1 cellular context compared by ENCODE assay signal in the genomic region with DNA sequence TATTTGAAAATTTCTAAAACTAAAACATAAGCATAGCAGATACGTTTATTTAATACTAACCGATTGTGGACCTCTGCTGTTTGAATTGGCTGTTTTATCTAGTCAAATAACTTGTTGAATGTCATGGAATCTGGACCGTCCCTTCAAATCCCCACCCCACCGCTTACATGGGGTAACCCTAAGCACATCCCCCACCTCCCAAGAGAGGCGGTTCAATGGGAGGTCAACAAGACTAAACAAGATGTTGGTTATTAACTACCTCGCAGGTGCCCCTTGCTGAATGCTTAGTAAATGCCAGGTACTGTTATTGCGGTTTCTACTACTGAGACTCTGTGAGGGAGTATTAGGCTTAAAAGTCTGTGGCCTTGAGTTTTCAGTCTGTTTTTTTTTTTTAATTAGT.
A peak's percentile ranks its signal among the peaks of the same experiment; 100 is the strongest.
TF ChIP-seq lines count a peak whose summit lies in the region.

No MANE protein-coding gene starts in this region.

TF ChIP-seq in HepG2, 621 proteins besides CTCF, POLR2A, EP300 and RAD21 (continues in another document):
- TF ChIP-seq SP2 (CRISPR knock-in tag; IDR thresholded peaks at IDR 0.05) (no peak), ZNF17 (CRISPR knock-in tag; IDR thresholded peaks at IDR 0.05) (no peak), ZNF800 (CRISPR knock-in tag; IDR thresholded peaks at IDR 0.05) (no peak), ZNF446 (CRISPR knock-in tag; IDR thresholded peaks at IDR 0.05) (no peak), SOX13 (IDR thresholded peaks at IDR 0.05) (no peak), SOX13 (CRISPR knock-in tag; conservative IDR thresholded peaks at IDR 0.05 in 1 of 2, IDR thresholded peaks at IDR 0.05 in 1 of 2) (peak in 1 of 2 experiments; percentile 73; a peak in 2 of 4 replicates), ZEB1 (IDR thresholded peaks at IDR 0.05; ENCODE audit: insufficient replicate concordance, low read depth) (peak; percentile 50), HMG20B (CRISPR knock-in tag; conservative IDR thresholded peaks at IDR 0.05) (0 out of 2 replicates have a peak, but pooled peaks have one; percentile 37), MIER3 (CRISPR knock-in tag; IDR thresholded peaks at IDR 0.05; ENCODE audit: borderline replicate concordance) (peak; percentile 41; the same call in 1 of the 2 replicates), BHLHE40 (IDR thresholded peaks at IDR 0.05; ENCODE audit: low read length) (no peak), TOPORS (CRISPR knock-in tag; IDR thresholded peaks at IDR 0.05) (no peak), ZNF777 (CRISPR knock-in tag; IDR thresholded peaks at IDR 0.05) (no peak), FOXK2 (IDR thresholded peaks at IDR 0.05) (peak; percentile 67), HNF4A (CRISPR knock-in tag; IDR thresholded peaks at IDR 0.05) (peak; percentile 45), KDM5A (IDR thresholded peaks at IDR 0.05; ENCODE audit: borderline replicate concordance, low read length) (no peak), NFIB (CRISPR knock-in tag; IDR thresholded peaks at IDR 0.05; ENCODE audit: borderline replicate concordance) (no peak), FLYWCH1 (CRISPR knock-in tag; IDR thresholded peaks at IDR 0.05) (no peak), ZNF251 (CRISPR knock-in tag; IDR thresholded peaks at IDR 0.05) (no peak), NONO (IDR thresholded peaks at IDR 0.05) (no peak), NONO (CRISPR knock-in tag; conservative IDR thresholded peaks at IDR 0.05) (peak; percentile 53; the same call in 1 of the 2 replicates), ZNF383 (CRISPR knock-in tag; IDR thresholded peaks at IDR 0.05; ENCODE audit: borderline replicate concordance) (no peak), FOXP4 (CRISPR knock-in tag; IDR thresholded peaks at IDR 0.05) (peak; percentile 90), ZNF841 (CRISPR knock-in tag; IDR thresholded peaks at IDR 0.05; ENCODE audit: borderline replicate concordance) (no peak), BRCA1 (CRISPR knock-in tag; IDR thresholded peaks at IDR 0.05) (no peak), ZNF891 (CRISPR knock-in tag; IDR thresholded peaks at IDR 0.05) (no peak), HNF4G (IDR thresholded peaks at IDR 0.05; ENCODE audit: borderline replicate concordance, low read depth, low read length) (no peak), HNF4G (CRISPR knock-in tag; IDR thresholded peaks at IDR 0.05; ENCODE audit: borderline replicate concordance, low read depth) (no peak), EED (CRISPR knock-in tag; IDR thresholded peaks at IDR 0.05) (no peak), THAP11 (CRISPR knock-in tag; IDR thresholded peaks at IDR 0.05) (peak; percentile 31; the same call in 1 of the 2 replicates), KAT8 (CRISPR knock-in tag; IDR thresholded peaks at IDR 0.05) (no peak), ZNF609 (CRISPR knock-in tag; IDR thresholded peaks at IDR 0.05; ENCODE audit: borderline replicate concordance) (peak; percentile 56; the same call in 1 of the 2 replicates)
- TF ChIP-seq, protein P1, sequence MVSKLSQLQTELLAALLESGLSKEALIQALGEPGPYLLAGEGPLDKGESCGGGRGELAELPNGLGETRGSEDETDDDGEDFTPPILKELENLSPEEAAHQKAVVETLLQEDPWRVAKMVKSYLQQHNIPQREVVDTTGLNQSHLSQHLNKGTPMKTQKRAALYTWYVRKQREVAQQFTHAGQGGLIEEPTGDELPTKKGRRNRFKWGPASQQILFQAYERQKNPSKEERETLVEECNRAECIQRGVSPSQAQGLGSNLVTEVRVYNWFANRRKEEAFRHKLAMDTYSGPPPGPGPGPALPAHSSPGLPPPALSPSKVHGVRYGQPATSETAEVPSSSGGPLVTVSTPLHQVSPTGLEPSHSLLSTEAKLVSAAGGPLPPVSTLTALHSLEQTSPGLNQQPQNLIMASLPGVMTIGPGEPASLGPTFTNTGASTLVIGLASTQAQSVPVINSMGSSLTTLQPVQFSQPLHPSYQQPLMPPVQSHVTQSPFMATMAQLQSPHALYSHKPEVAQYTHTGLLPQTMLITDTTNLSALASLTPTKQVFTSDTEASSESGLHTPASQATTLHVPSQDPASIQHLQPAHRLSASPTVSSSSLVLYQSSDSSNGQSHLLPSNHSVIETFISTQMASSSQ (IDR thresholded peaks at IDR 0.05; ENCODE audit: low read depth) = peak; percentile 78
- TF ChIP-seq, protein P1 (CRISPR knock-in tag; IDR thresholded peaks at IDR 0.05; ENCODE audit: borderline replicate concordance) = peak; percentile 71; the same call in 1 of the 2 replicates
- TF ChIP-seq, protein P2, sequence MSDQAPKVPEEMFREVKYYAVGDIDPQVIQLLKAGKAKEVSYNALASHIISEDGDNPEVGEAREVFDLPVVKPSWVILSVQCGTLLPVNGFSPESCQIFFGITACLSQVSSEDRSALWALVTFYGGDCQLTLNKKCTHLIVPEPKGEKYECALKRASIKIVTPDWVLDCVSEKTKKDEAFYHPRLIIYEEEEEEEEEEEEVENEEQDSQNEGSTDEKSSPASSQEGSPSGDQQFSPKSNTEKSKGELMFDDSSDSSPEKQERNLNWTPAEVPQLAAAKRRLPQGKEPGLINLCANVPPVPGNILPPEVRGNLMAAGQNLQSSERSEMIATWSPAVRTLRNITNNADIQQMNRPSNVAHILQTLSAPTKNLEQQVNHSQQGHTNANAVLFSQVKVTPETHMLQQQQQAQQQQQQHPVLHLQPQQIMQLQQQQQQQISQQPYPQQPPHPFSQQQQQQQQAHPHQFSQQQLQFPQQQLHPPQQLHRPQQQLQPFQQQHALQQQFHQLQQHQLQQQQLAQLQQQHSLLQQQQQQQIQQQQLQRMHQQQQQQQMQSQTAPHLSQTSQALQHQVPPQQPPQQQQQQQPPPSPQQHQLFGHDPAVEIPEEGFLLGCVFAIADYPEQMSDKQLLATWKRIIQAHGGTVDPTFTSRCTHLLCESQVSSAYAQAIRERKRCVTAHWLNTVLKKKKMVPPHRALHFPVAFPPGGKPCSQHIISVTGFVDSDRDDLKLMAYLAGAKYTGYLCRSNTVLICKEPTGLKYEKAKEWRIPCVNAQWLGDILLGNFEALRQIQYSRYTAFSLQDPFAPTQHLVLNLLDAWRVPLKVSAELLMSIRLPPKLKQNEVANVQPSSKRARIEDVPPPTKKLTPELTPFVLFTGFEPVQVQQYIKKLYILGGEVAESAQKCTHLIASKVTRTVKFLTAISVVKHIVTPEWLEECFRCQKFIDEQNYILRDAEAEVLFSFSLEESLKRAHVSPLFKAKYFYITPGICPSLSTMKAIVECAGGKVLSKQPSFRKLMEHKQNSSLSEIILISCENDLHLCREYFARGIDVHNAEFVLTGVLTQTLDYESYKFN (CRISPR knock-in tag; conservative IDR thresholded peaks at IDR 0.05) = peak; percentile 70
- TF ChIP-seq, protein P3, sequence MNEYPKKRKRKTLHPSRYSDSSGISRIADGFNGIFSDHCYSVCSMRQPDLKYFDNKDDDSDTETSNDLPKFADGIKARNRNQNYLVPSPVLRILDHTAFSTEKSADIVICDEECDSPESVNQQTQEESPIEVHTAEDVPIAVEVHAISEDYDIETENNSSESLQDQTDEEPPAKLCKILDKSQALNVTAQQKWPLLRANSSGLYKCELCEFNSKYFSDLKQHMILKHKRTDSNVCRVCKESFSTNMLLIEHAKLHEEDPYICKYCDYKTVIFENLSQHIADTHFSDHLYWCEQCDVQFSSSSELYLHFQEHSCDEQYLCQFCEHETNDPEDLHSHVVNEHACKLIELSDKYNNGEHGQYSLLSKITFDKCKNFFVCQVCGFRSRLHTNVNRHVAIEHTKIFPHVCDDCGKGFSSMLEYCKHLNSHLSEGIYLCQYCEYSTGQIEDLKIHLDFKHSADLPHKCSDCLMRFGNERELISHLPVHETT (CRISPR knock-in tag; conservative IDR thresholded peaks at IDR 0.05) = no peak
- TF ChIP-seq, protein P4, sequence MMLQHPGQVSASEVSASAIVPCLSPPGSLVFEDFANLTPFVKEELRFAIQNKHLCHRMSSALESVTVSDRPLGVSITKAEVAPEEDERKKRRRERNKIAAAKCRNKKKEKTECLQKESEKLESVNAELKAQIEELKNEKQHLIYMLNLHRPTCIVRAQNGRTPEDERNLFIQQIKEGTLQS (CRISPR knock-in tag; IDR thresholded peaks at IDR 0.05) = no peak
- TF ChIP-seq, protein P5, sequence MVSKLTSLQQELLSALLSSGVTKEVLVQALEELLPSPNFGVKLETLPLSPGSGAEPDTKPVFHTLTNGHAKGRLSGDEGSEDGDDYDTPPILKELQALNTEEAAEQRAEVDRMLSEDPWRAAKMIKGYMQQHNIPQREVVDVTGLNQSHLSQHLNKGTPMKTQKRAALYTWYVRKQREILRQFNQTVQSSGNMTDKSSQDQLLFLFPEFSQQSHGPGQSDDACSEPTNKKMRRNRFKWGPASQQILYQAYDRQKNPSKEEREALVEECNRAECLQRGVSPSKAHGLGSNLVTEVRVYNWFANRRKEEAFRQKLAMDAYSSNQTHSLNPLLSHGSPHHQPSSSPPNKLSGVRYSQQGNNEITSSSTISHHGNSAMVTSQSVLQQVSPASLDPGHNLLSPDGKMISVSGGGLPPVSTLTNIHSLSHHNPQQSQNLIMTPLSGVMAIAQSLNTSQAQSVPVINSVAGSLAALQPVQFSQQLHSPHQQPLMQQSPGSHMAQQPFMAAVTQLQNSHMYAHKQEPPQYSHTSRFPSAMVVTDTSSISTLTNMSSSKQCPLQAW (CRISPR knock-in tag; IDR thresholded peaks at IDR 0.05) = peak; percentile 20; the same call in 1 of the 2 replicates
- TF ChIP-seq, protein P6, sequence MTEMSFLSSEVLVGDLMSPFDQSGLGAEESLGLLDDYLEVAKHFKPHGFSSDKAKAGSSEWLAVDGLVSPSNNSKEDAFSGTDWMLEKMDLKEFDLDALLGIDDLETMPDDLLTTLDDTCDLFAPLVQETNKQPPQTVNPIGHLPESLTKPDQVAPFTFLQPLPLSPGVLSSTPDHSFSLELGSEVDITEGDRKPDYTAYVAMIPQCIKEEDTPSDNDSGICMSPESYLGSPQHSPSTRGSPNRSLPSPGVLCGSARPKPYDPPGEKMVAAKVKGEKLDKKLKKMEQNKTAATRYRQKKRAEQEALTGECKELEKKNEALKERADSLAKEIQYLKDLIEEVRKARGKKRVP (CRISPR knock-in tag; IDR thresholded peaks at IDR 0.05) = peak in 1 of 2 experiments; percentile 54; a peak in 1 of 4 replicates
